In the genomic region with DNA sequence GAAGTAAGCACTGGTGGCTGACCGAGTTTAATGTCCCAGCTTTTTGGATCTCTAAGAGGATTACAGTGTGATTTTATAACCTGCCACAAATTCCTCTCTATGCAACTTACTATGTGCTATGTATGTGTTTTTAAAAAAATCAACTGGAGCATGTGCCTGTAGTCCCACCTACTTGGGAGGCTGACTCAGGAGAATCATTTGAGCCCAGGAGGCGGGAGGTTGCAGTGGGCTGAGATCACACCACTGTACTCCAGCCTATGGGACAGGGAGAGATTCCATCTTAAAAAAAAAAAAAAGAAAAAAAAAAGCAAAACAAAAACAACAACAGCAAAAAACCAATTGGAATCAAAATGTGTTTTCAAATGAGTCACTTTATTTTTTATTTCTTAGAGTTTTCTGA, we compare ENCODE assay signal across 21 cellular contexts. TPM values are rescaled to one million over a fixed set of nuclear protein-coding genes. Genes with fewer than 3 reads are reported as not detected.
A peak's percentile ranks its signal among the peaks of the same experiment; 100 is the strongest.
DNase-seq lines count a peak whose midpoint lies in the region; ATAC-seq and TF ChIP-seq lines count a peak whose summit lies in the region.
"Had no signal": no experiment of that assay in that cellular context is flagged by ENCODE, and none has a peak within 500 bp of the region (broad histone marks: within the 10 kb centered on the region; RNA-seq: fewer than 3 reads in every experiment).

No MANE protein-coding gene starts in this region.

- H3K4me3 ChIP-seq in IMR-90 (ENCODE audit: insufficient read depth, low read depth, low read length) (no peak overlapping the region), astrocyte of the spinal cord (ENCODE audit: low read depth, low read length) (no peak overlapping the region)
- H3K4me3 ChIP-seq: cardiac muscle cell, gastrocnemius medialis, spleen, vagina had no signal

- H3K56ac ChIP-seq in IMR-90 (ENCODE audit: extremely low read depth, insufficient read depth, low read length) = no peak overlapping the region

- H4K20me1 ChIP-seq in IMR-90 (ENCODE audit: insufficient read depth, low read length) = no peaks in the 10 kb centered on the region

- H3K4me1 ChIP-seq in IMR-90 (ENCODE audit: control insufficient read depth, insufficient read depth, low read length) = peaks cover 8% of the 10 kb centered on the region
- H3K4me1 ChIP-seq: gastrocnemius medialis, vagina had no signal

- no peak overlapping the region for H3K18ac ChIP-seq in IMR-90 (ENCODE audit: low read depth, low read length)

- H3K4me2 ChIP-seq in IMR-90 (ENCODE audit: low read depth, low read length) = no peak overlapping the region

- H2BK120ac ChIP-seq in IMR-90 (ENCODE audit: low read depth, low read length) = no peak overlapping the region

- H4K91ac ChIP-seq in IMR-90 (ENCODE audit: insufficient read depth, low read depth, low read length) = no peak overlapping the region

- H2AK5ac ChIP-seq in IMR-90 (ENCODE audit: low read depth, low read length) = no peak overlapping the region

- in situ Hi-C loops in IMR-90 (cut with MboI; ENCODE audit: low sequenced_read_pairs) (loop anchor here (5.0 to 25.0 kb wide), 3 partner anchors 51 to 1784 kb away; a partner anchor contains a TSS), astrocyte of the spinal cord (cut with HindIII; ENCODE audit: low sequenced_read_pairs) (no loop called here)

- H3K27ac Mint-ChIP-seq in Calu3 (ENCODE audit: unreplicated experiment) = no peak overlapping the region
- no peak overlapping the region for H3K27ac Mint-ChIP-seq in WTC11
- H3K27ac Mint-ChIP-seq: stimulated activated naive CD8-positive, alpha-beta T cell treated with anti-CD3 and anti-CD28 coated beads, Interleukin-15, Interleukin-2, amounts not matched to agents 100 ng/mL and 50 ng/mL, for 24 hours; T-helper 1 cell treated with Interleukin-12 subunit alpha and Interleukin-12 subunit beta and Interleukin-4 antibody, amounts not matched to agents 30 μg/mL and 1 μg/mL, for 36 hours had no signal

- TF ChIP-seq CTCF in Calu3 (IDR thresholded peaks at IDR 0.05; ENCODE audit: unreplicated experiment) (no peak), IMR-90 (conservative IDR thresholded peaks at IDR 0.05; ENCODE audit: low read depth, low read length) (no peak), astrocyte of the spinal cord (IDR thresholded peaks at IDR 0.05; ENCODE audit: low read depth, low read length) (no peak), WTC11 (IDR thresholded peaks at IDR 0.05) (no peak)

- no peak overlapping the region for H2BK20ac ChIP-seq in IMR-90 (ENCODE audit: low read depth, low read length)

- H3K14ac ChIP-seq in IMR-90 (replicated peaks; ENCODE audit: low read depth, low read length) = no peak overlapping the region

- H3K36me3 Mint-ChIP-seq in Calu3 (ENCODE audit: insufficient read depth, unreplicated experiment) (no peaks in the 10 kb centered on the region), WTC11 (peaks cover 4% of the 10 kb centered on the region; the same call in 1 of the 2 replicates)

- no peaks in the 10 kb centered on the region for H3K4me1 Mint-ChIP-seq in Calu3 (ENCODE audit: low read depth, unreplicated experiment)
- H3K4me1 Mint-ChIP-seq in WTC11 = peaks cover 10% of the 10 kb centered on the region

- no peak overlapping the region for H2BK15ac ChIP-seq in IMR-90 (ENCODE audit: low read depth, low read length)

- dilution Hi-C loops in IMR-90 (cut with HindIII; ENCODE audit: low sequenced_read_pairs, unreplicated experiment) = no loop called here

- no peaks in the 10 kb centered on the region for H3K36me3 ChIP-seq in IMR-90 (ENCODE audit: control insufficient read depth, insufficient read depth, low read length)
- H3K36me3 ChIP-seq: BE2C, cardiac muscle cell, gastrocnemius medialis, spleen, vagina had no signal

- POLR2A ChIA-PET in IMR-90 (lab: Charles Lee; ENCODE audit: unreplicated experiment) = no interaction called here
- POLR2A ChIA-PET in WTC11 (lab: Charles Lee) = no interaction called here

- TF ChIP-seq POLR2A in IMR-90 (IDR thresholded peaks at IDR 0.05; ENCODE audit: low read depth, low read length) = no peak

- no peak overlapping the region for H4K5ac ChIP-seq in IMR-90 (ENCODE audit: low read depth, low read length)

- peaks cover 2% of the 10 kb centered on the region; the same call in 1 of the 2 replicates for H3K9me3 ChIP-seq in IMR-90 (ENCODE audit: control insufficient read depth, insufficient read depth, low read length)
- H3K9me3 ChIP-seq: BE2C, gastrocnemius medialis, spleen, vagina had no signal

- no peak overlapping the region for H3K27ac ChIP-seq in IMR-90 (ENCODE audit: insufficient read depth, low read length)
- H3K27ac ChIP-seq: cardiac muscle cell, gastrocnemius medialis, spleen, vagina had no signal

- H3K4ac ChIP-seq in IMR-90 (ENCODE audit: low read depth, low read length) = no peak overlapping the region

- H3K9me1 ChIP-seq in IMR-90 (ENCODE audit: insufficient read depth, low read length) = no peaks in the 10 kb centered on the region

- no peak overlapping the region for H3K9ac ChIP-seq in IMR-90 (ENCODE audit: low read depth, low read length)

- DNase-seq in Calu3 (peak; percentile 7), IMR-90 (peak; percentile 32), astrocyte of the spinal cord (ENCODE audit: low read depth, low spot score) (peak; percentile 47), glomerular visceral epithelial cell (ENCODE audit: extremely low spot score) (peak; percentile 25), WTC11 (ENCODE audit: low spot score) (no peak), SK-N-DZ (ENCODE audit: low spot score) (no peak), anterior cingulate cortex (lab: John Stamatoyannopoulos, UW) (no peak)
- DNase-seq in stimulated activated CD8-positive, alpha-beta memory T cell treated with anti-CD3 and anti-CD28 coated beads, Interleukin-4, amount 100 ng/mL, for 48 hours = no peak
- DNase-seq: activated CD4-positive, CD25-positive, alpha-beta regulatory T cell treated with anti-CD3 and anti-CD28 coated beads, Interleukin-2, amount 50 U/mL, for 72 hours; activated naive CD4-positive, alpha-beta T cell; BE2C; effector CD8-positive, alpha-beta T cell; gastrocnemius medialis; NCI-H2029; NCI-H524 treated with DMSO at 0.1 percent for 48 hours; RPMI8226; spleen had no signal

- WGBS in IMR-90 (ENCODE audit: extremely low coverage in 2 of 2, insufficient read length in 1 of 2), 2 experiments = no CpG with 5 or more reads among the region's 2 CpGs

- BruUV-seq in Calu3 (replicated peaks; lab: Mats Ljungman, UMichigan) (no TSS peak), IMR-90 (replicated peaks; lab: Mats Ljungman, UMichigan) (no TSS peak)

- CTCF ChIA-PET in Calu3 (lab: Charles Lee) (no interaction called here), IMR-90 (lab: Yijun Ruan, JAX) (no interaction called here), WTC11 (lab: Charles Lee) (interaction anchor here (2.1 kb wide), 1 partner anchor 8 kb away, joined by 8 read pairs; no protein-coding TSS in a partner anchor)

- H3K9me3 Mint-ChIP-seq in Calu3 (ENCODE audit: low read depth, unreplicated experiment) = no peaks in the 10 kb centered on the region
- H3K9me3 Mint-ChIP-seq in WTC11 = peaks cover 12% of the 10 kb centered on the region
- H3K9me3 Mint-ChIP-seq: stimulated activated naive CD8-positive, alpha-beta T cell treated with anti-CD3 and anti-CD28 coated beads, Interleukin-15, Interleukin-2, amounts not matched to agents 100 ng/mL and 50 ng/mL, for 24 hours; T-helper 1 cell treated with Interleukin-12 subunit alpha and Interleukin-12 subunit beta and Interleukin-4 antibody, amounts not matched to agents 30 μg/mL and 1 μg/mL, for 36 hours had no signal

- no peak for TF ChIP-seq RAD21 in IMR-90 (IDR thresholded peaks at IDR 0.05; ENCODE audit: low read length)

- H3K27me3 Mint-ChIP-seq in Calu3 (ENCODE audit: unreplicated experiment) (no peaks in the 10 kb centered on the region), WTC11 (ENCODE audit: low read depth) (no peaks in the 10 kb centered on the region)
- H3K27me3 Mint-ChIP-seq: stimulated activated naive CD8-positive, alpha-beta T cell treated with anti-CD3 and anti-CD28 coated beads, Interleukin-15, Interleukin-2, amounts not matched to agents 100 ng/mL and 50 ng/mL, for 24 hours had no signal

- H2AK9ac ChIP-seq in IMR-90 (replicated peaks; ENCODE audit: low read depth, low read length, poor library complexity) = no peak overlapping the region

- no peak overlapping the region for H2BK5ac ChIP-seq in IMR-90 (ENCODE audit: low read depth, low read length, poor library complexity, severe bottlenecking)

- no peak overlapping the region for H4K8ac ChIP-seq in IMR-90 (ENCODE audit: low read depth in 2 of 2, low read length in 2 of 2)

- no peaks in the 10 kb centered on the region for H3K79me1 ChIP-seq in IMR-90 (ENCODE audit: low read depth in 1 of 2, low read length in 2 of 2)

- no peak for ATAC-seq in IMR-90 (ENCODE audit: low read depth)
- no peak for ATAC-seq in WTC11
- ATAC-seq: gastrocnemius medialis had no signal

- H2AFZ ChIP-seq in IMR-90 (replicated peaks; ENCODE audit: low read length, poor library complexity) = no peak overlapping the region

- intact Hi-C loops in Calu3 (cut with micrococcal nuclease; ENCODE audit: unreplicated experiment) = no loop called here
- intact Hi-C loops in IMR-90 (cut with micrococcal nuclease) = no loop called here

- no peaks in the 10 kb centered on the region for H3K27me3 ChIP-seq in IMR-90 (ENCODE audit: control insufficient read depth, insufficient read depth, low read length)
- H3K27me3 ChIP-seq: BE2C, cardiac muscle cell, gastrocnemius medialis, spleen, vagina had no signal

- H3K4me3 Mint-ChIP-seq in Calu3 (ENCODE audit: low read depth, unreplicated experiment) (no peak overlapping the region), WTC11 (no peak overlapping the region)
- H3K4me3 Mint-ChIP-seq: stimulated activated naive CD8-positive, alpha-beta T cell treated with anti-CD3 and anti-CD28 coated beads, Interleukin-15, Interleukin-2, amounts not matched to agents 100 ng/mL and 50 ng/mL, for 24 hours; T-helper 1 cell treated with Interleukin-12 subunit alpha and Interleukin-12 subunit beta and Interleukin-4 antibody, amounts not matched to agents 30 μg/mL and 1 μg/mL, for 36 hours had no signal

- no peak overlapping the region for H3K23ac ChIP-seq in IMR-90 (ENCODE audit: low read depth, low read length)

TF ChIP-seq in IMR-90, 13 proteins besides CTCF, POLR2A, EP300 and RAD21 (continues in another document):
- TF ChIP-seq MXI1 (IDR thresholded peaks at IDR 0.05; ENCODE audit: borderline replicate concordance, low read depth, low read length) = no peak
- TF ChIP-seq RCOR1 (IDR thresholded peaks at IDR 0.05; ENCODE audit: insufficient replicate concordance, low read length) = no peak

RNA-seq across cellular contexts. Expression of a gene that starts 29.6 kb away (rescaled TPM):
- total RNA-seq in Calu3 (2022) (94.6 and 116 TPM in 2 replicates), IMR-90 (2012; rRNA removed) (18.8 and 30.3 TPM in 2 replicates), WTC11 (2021) (195 to 204 TPM (median 195 TPM) in 3 replicates)
- 36.4 and 39.9 TPM in 2 replicates for polyA plus RNA-seq in IMR-90 (2012; rRNA removed)
- polyA plus RNA-seq in IMR-90 (2012; cell fraction: cytosol; rRNA removed) = 39.8 and 45.8 TPM in 2 replicates
- 38.6 and 56.4 TPM in 2 replicates for polyA plus RNA-seq in IMR-90 (2012; cell fraction: nucleus; rRNA removed; ENCODE audit: low replicate concordance)
- polyA plus RNA-seq in SK-N-DZ (2014; cell fraction: cytosol; rRNA removed) = 195 and 214 TPM in 2 replicates
- 346 and 376 TPM in 2 replicates for polyA plus RNA-seq in SK-N-DZ (2014; cell fraction: nucleus; rRNA removed)

Comparison
In these comparisons a context has a peak if more than half of its experiments do, and no peak if none do; other contexts are left out.
1. DNase-seq: peak in Calu3 (single experiment), IMR-90 (single experiment), astrocyte of the spinal cord (single experiment) and glomerular visceral epithelial cell (single experiment); none in WTC11 (single experiment), SK-N-DZ (single experiment), anterior cingulate cortex (0 of 58) and stimulated activated CD8-positive, alpha-beta memory T cell treated with anti-CD3 and anti-CD28 coated beads, Interleukin-4, amount 100 ng/mL, for 48 hours (single experiment).